ENCODE assay signal across 1 cellular context in genomic region chr4:186688150-186688943, GRCh38.
TF ChIP-seq lines count a peak whose summit lies in the region.

No MANE protein-coding gene starts in this region.

TF ChIP-seq in SK-N-SH, 30 proteins besides CTCF, POLR2A, EP300 and RAD21:
- no peak for TF ChIP-seq REST (IDR thresholded peaks at IDR 0.05; ENCODE audit: low read depth, low read length)
- TF ChIP-seq GATA2 (CRISPR knock-in tag; IDR thresholded peaks at IDR 0.05), result no peak
- TF ChIP-seq SMC3 (IDR thresholded peaks at IDR 0.05; ENCODE audit: low read depth, low read length), result no peak
- TF ChIP-seq RXRA (IDR thresholded peaks at IDR 0.05; ENCODE audit: borderline replicate concordance, low read depth), result no peak
- no peak for TF ChIP-seq JUND (IDR thresholded peaks at IDR 0.05)
- TF ChIP-seq ELF1 (IDR thresholded peaks at IDR 0.05), result no peak
- TF ChIP-seq TAF1 (IDR thresholded peaks at IDR 0.05; ENCODE audit: borderline replicate concordance, low read depth, low read length), result no peak
- TF ChIP-seq EZH2phosphoT487 (IDR thresholded peaks at IDR 0.05; ENCODE audit: borderline replicate concordance, low read depth), result no peak
- TF ChIP-seq MAX (IDR thresholded peaks at IDR 0.05; ENCODE audit: low read depth), result no peak
- no peak for TF ChIP-seq USF1 (IDR thresholded peaks at IDR 0.05; ENCODE audit: borderline replicate concordance, low read depth)
- no peak for TF ChIP-seq USF2 (IDR thresholded peaks at IDR 0.05; ENCODE audit: borderline replicate concordance, low read depth, low read length)
- TF ChIP-seq FOSL2 (IDR thresholded peaks at IDR 0.05; ENCODE audit: borderline replicate concordance, low read depth), result no peak
- TF ChIP-seq NFIC (IDR thresholded peaks at IDR 0.05; ENCODE audit: borderline replicate concordance), result no peak
- TF ChIP-seq TEAD4 (IDR thresholded peaks at IDR 0.05; ENCODE audit: borderline replicate concordance, insufficient read depth), result no peak
- no peak for TF ChIP-seq MEF2A (IDR thresholded peaks at IDR 0.05; ENCODE audit: borderline replicate concordance, low read depth)
- no peak for TF ChIP-seq POLR2AphosphoS5 (IDR thresholded peaks at IDR 0.05; ENCODE audit: low read depth, low read length)
